In genomic region chr20:62306440-62307187, GRCh38 we compare ENCODE assay signal across 19 cellular contexts. TPM values are rescaled to one million over a fixed set of nuclear protein-coding genes. Genes with fewer than 3 reads are reported as not detected.
A peak's percentile ranks its signal among the peaks of the same experiment; 100 is the strongest.
DNase-seq lines count a peak whose midpoint lies in the region; ATAC-seq, FAIRE-seq and TF ChIP-seq lines count a peak whose summit lies in the region.
"Had no signal": no experiment of that assay in that cellular context is flagged by ENCODE, and none has a peak within 500 bp of the region (broad histone marks: within the 10 kb centered on the region; RNA-seq: fewer than 3 reads in every experiment).

No MANE protein-coding gene starts in this region.

- H3K4me2 ChIP-seq in DND-41 (ENCODE audit: insufficient read depth, low read length) (0 out of 2 replicates have a peak overlapping the region, but pooled peaks have one; percentile 100), trophoblast cell (ENCODE audit: low read length) (no peak overlapping the region)

- ATAC-seq in DND-41 (ENCODE audit: insufficient read depth, low read depth) (no peak), GM21529 (IDR thresholded peaks at IDR 0.05; ENCODE audit: unreplicated experiment) (no peak)
- ATAC-seq: activated T-cell treated with anti-CD3 and anti-CD28 coated beads, Interleukin-2, amount 50 U/mL, for 72 hours had no signal

- H2AK5ac ChIP-seq in trophoblast cell (ENCODE audit: low read length), result no peak overlapping the region

- peaks cover 57% of the 10 kb centered on the region for H4K20me1 ChIP-seq in DND-41 (ENCODE audit: insufficient read depth, low read length)

- peaks cover under 1% of the 10 kb centered on the region for H3K9me3 Mint-ChIP-seq in endodermal cell
- H3K9me3 Mint-ChIP-seq: activated CD4-positive, alpha-beta memory T cell treated with anti-CD3 and anti-CD28 coated beads for 36 hours; activated T-cell treated with anti-CD3 and anti-CD28 coated beads, Interleukin-2, amount 50 U/mL, for 72 hours; dendritic cell treated with granulocyte-macrophage colony-stimulating factor and Interleukin-4, amounts not matched to agents 40 ng/mL and 50 ng/mL, for 4 days; HFFc6 had no signal

- H4K91ac ChIP-seq in trophoblast cell (ENCODE audit: low read depth, low read length), result no peak overlapping the region

- H2BK120ac ChIP-seq in trophoblast cell (ENCODE audit: insufficient read depth, low read length, poor library complexity), result no peak overlapping the region

- no peak overlapping the region for H3K4me3 Mint-ChIP-seq in endodermal cell
- H3K4me3 Mint-ChIP-seq: activated CD4-positive, alpha-beta memory T cell treated with anti-CD3 and anti-CD28 coated beads for 36 hours; activated naive CD8-positive, alpha-beta T cell; activated T-cell treated with anti-CD3 and anti-CD28 coated beads, Interleukin-2, amount 50 U/mL, for 72 hours; dendritic cell treated with granulocyte-macrophage colony-stimulating factor and Interleukin-4, amounts not matched to agents 40 ng/mL and 50 ng/mL, for 4 days; HFFc6 had no signal

- peaks cover 36% of the 10 kb centered on the region for H3K36me3 Mint-ChIP-seq in endodermal cell (ENCODE audit: low read depth)
- H3K36me3 Mint-ChIP-seq: activated naive CD8-positive, alpha-beta T cell had no signal

- H2BK5ac ChIP-seq in trophoblast cell (ENCODE audit: low read depth, low read length, poor library complexity), result no peak overlapping the region

- H3K27me3 ChIP-seq in DND-41 (ENCODE audit: insufficient read depth, low read length, poor library complexity), result no peaks in the 10 kb centered on the region
- H3K27me3 ChIP-seq in HUES64 (ENCODE audit: insufficient read depth, low read length), result no peaks in the 10 kb centered on the region
- no peaks in the 10 kb centered on the region for H3K27me3 ChIP-seq in endodermal cell (ENCODE audit: control insufficient read depth, insufficient read depth, low read length, poor library complexity, severe bottlenecking)
- no peaks in the 10 kb centered on the region for H3K27me3 ChIP-seq in trophoblast cell (ENCODE audit: insufficient read depth, low read length)
- H3K27me3 ChIP-seq: BLaER1 had no signal

- no peak overlapping the region for H3K23ac ChIP-seq in trophoblast cell (ENCODE audit: low read length)

- peak overlapping the region; percentile 8 for H3K4ac ChIP-seq in trophoblast cell (ENCODE audit: low read depth, low read length)

- no peak overlapping the region for H4K8ac ChIP-seq in trophoblast cell (ENCODE audit: low read depth, low read length)

- no peaks in the 10 kb centered on the region for H3K27me3 Mint-ChIP-seq in endodermal cell (ENCODE audit: insufficient read depth)
- H3K27me3 Mint-ChIP-seq: activated CD4-positive, alpha-beta memory T cell treated with anti-CD3 and anti-CD28 coated beads for 36 hours; activated naive CD8-positive, alpha-beta T cell; dendritic cell treated with granulocyte-macrophage colony-stimulating factor and Interleukin-4, amounts not matched to agents 40 ng/mL and 50 ng/mL, for 4 days had no signal

- peak overlapping the region; percentile 52 for H3K27ac Mint-ChIP-seq in endodermal cell
- H3K27ac Mint-ChIP-seq: activated CD4-positive, alpha-beta memory T cell treated with anti-CD3 and anti-CD28 coated beads for 36 hours; activated naive CD8-positive, alpha-beta T cell; activated T-cell treated with anti-CD3 and anti-CD28 coated beads, Interleukin-2, amount 50 U/mL, for 72 hours; dendritic cell treated with granulocyte-macrophage colony-stimulating factor and Interleukin-4, amounts not matched to agents 40 ng/mL and 50 ng/mL, for 4 days; HFFc6 had no signal

- H3K9me3 ChIP-seq in DND-41 (ENCODE audit: insufficient read depth, low read length, severe bottlenecking) (no peaks in the 10 kb centered on the region), HUES64 (ENCODE audit: insufficient read depth, low read depth, low read length) (no peaks in the 10 kb centered on the region), endodermal cell (ENCODE audit: control insufficient read depth, low read length) (no peaks in the 10 kb centered on the region), trophoblast cell (ENCODE audit: insufficient read depth, low read depth, low read length) (peaks cover 5% of the 10 kb centered on the region)
- H3K9me3 ChIP-seq: BLaER1 had no signal

- peaks cover 14% of the 10 kb centered on the region for H3K4me1 Mint-ChIP-seq in endodermal cell

- 93% methylated on average over 27 of the region's 27 CpGs for WGBS in HUES64
- WGBS in endodermal cell (ENCODE audit: insufficient coverage in 1 of 2, insufficient read length in 1 of 2), 2 experiments, result 93 to 97% methylated on average over 16 to 27 of the region's 27 CpGs
- WGBS in trophoblast cell (ENCODE audit: extremely low coverage, insufficient coverage, insufficient read length), result no CpG with 5 or more reads among the region's 27 CpGs

- no peak for DNase-seq in DND-41
- no peak for DNase-seq in endodermal cell
- DNase-seq in trophoblast cell, result no peak
- no peak for DNase-seq in D721Med (ENCODE audit: insufficient read length, low spot score)
- no peak for DNase-seq in activated CD4-positive, alpha-beta T cell treated with anti-CD3 and anti-CD28 coated beads, Interleukin-2, amount 50 U/mL, for 48 hours
- DNase-seq: activated CD4-positive, alpha-beta memory T cell treated with anti-CD3 and anti-CD28 coated beads for 36 hours; activated T-cell treated with anti-CD3 and anti-CD28 coated beads, Interleukin-2, amount 50 U/mL, for 72 hours; HFFc6; NCI-H1105 treated with DMSO at 0.1 percent for 48 hours; NCI-H774 had no signal

- no peak for TF ChIP-seq CTCF in DND-41 (IDR thresholded peaks at IDR 0.05; ENCODE audit: borderline replicate concordance, extremely low read depth, low read length, poor library complexity, severe bottlenecking)
- TF ChIP-seq CTCF in endodermal cell (conservative IDR thresholded peaks at IDR 0.05), result no peak
- no peak for TF ChIP-seq CTCF in D721Med (IDR thresholded peaks at IDR 0.05; ENCODE audit: insufficient read depth, missing control alignments)

- peak overlapping the region; percentile 38 for H4K12ac ChIP-seq in trophoblast cell (ENCODE audit: low read depth, low read length)

- H3K79me1 ChIP-seq in trophoblast cell (ENCODE audit: low read length), result peaks cover 11% of the 10 kb centered on the region

- no peak overlapping the region for H3K14ac ChIP-seq in trophoblast cell (ENCODE audit: low read length)

- H3K4me3 ChIP-seq in DND-41 (ENCODE audit: low read depth in 1 of 2, low read length in 2 of 2) (no peak overlapping the region), HUES64 (ENCODE audit: low read length) (no peak overlapping the region), endodermal cell (ENCODE audit: low read length) (no peak overlapping the region), trophoblast cell (ENCODE audit: low read depth, low read length) (no peak overlapping the region)
- H3K4me3 ChIP-seq: BLaER1 had no signal

- H3K27ac ChIP-seq in DND-41 (ENCODE audit: low read length), result no peak overlapping the region
- H3K27ac ChIP-seq in HUES64 (ENCODE audit: low read depth, low read length), result peak overlapping the region; percentile 41; the same call in 1 of the 2 replicates
- H3K27ac ChIP-seq in endodermal cell (ENCODE audit: low read depth, low read length), result no peak overlapping the region
- H3K27ac ChIP-seq in trophoblast cell (ENCODE audit: low read depth, low read length), result no peak overlapping the region
- H3K27ac ChIP-seq: BLaER1, parathyroid adenoma had no signal

- peaks cover 41% of the 10 kb centered on the region for H3K79me2 ChIP-seq in DND-41 (ENCODE audit: insufficient read depth, low read length)
- H3K79me2 ChIP-seq in trophoblast cell (ENCODE audit: control insufficient read depth, insufficient read depth, low read length, poor library complexity), result peaks cover 27% of the 10 kb centered on the region

- H3K4me1 ChIP-seq in DND-41 (ENCODE audit: insufficient read depth, low read length), result peaks cover 33% of the 10 kb centered on the region
- H3K4me1 ChIP-seq in HUES64 (ENCODE audit: insufficient read depth, low read length), result peaks cover 9% of the 10 kb centered on the region; the same call in 1 of the 2 replicates
- peaks cover 13% of the 10 kb centered on the region for H3K4me1 ChIP-seq in endodermal cell (ENCODE audit: control insufficient read depth, insufficient read depth, low read length)
- H3K4me1 ChIP-seq in trophoblast cell (ENCODE audit: control insufficient read depth in 1 of 2, insufficient read depth in 2 of 2, low read length in 2 of 2), result peaks cover 4 to 9% of the 10 kb centered on the region in 2 experiments

- FAIRE-seq in D721Med (lab: Jason Lieb, UNC), result no peak
- FAIRE-seq: G401.6, RCC 7860, TTC549 had no signal

- peaks cover 62% of the 10 kb centered on the region for H3K36me3 ChIP-seq in DND-41 (ENCODE audit: insufficient read depth, low read length)
- H3K36me3 ChIP-seq in HUES64 (ENCODE audit: insufficient read depth, low read length), result peaks cover 78% of the 10 kb centered on the region
- H3K36me3 ChIP-seq in endodermal cell (ENCODE audit: control insufficient read depth, insufficient read depth, low read length), result peaks cover 46% of the 10 kb centered on the region
- H3K36me3 ChIP-seq in trophoblast cell (ENCODE audit: control insufficient read depth in 1 of 2, insufficient read depth in 2 of 2, low read length in 2 of 2), result peaks cover 74 to 76% of the 10 kb centered on the region in 2 experiments

- no peak overlapping the region for H2BK12ac ChIP-seq in trophoblast cell (ENCODE audit: low read length)

- no peak overlapping the region for H3K9ac ChIP-seq in DND-41 (ENCODE audit: low read depth, low read length)
- no peak overlapping the region for H3K9ac ChIP-seq in HUES64 (ENCODE audit: low read depth, low read length)
- H3K9ac ChIP-seq in endodermal cell (ENCODE audit: extremely low read depth, low read length, poor library complexity, severe bottlenecking), result no peak overlapping the region
- no peak overlapping the region for H3K9ac ChIP-seq in trophoblast cell (ENCODE audit: low read length)
- H3K9ac ChIP-seq: BLaER1, parathyroid adenoma had no signal

- H2AFZ ChIP-seq in DND-41 (ENCODE audit: low read depth, low read length) (no peak overlapping the region), trophoblast cell (ENCODE audit: insufficient read depth, low read length, poor library complexity) (no peak overlapping the region)
- H2AFZ ChIP-seq: parathyroid adenoma had no signal

- H3K18ac ChIP-seq in trophoblast cell (ENCODE audit: low read length), result no peak overlapping the region

RNA-seq across cellular contexts. Expression of gene ADRM1, which starts 3.8 kb away (rescaled TPM):
- 130 TPM for polyA plus RNA-seq in HUES64 (2013, experiment 1 of 2)
- 111 TPM for polyA plus RNA-seq in HUES64 (2013, experiment 2 of 2)
- total RNA-seq in endodermal cell, result 100 to 1,000 TPM; 105 to 106 TPM
- 77.9 TPM for polyA plus RNA-seq in endodermal cell (2013, experiment 1 of 2)
- polyA plus RNA-seq in endodermal cell (2013, experiment 2 of 2), result 81.6 TPM
- polyA plus RNA-seq in trophoblast cell (2013), result 164 and 175 TPM in 2 replicates
